ENCODE assay signal across 1 cellular context in genomic region chr10:98400482-98400881, GRCh38.
TF ChIP-seq lines count a peak whose summit lies in the region.

No MANE protein-coding gene starts in this region.

TF ChIP-seq in K562, 482 proteins besides CTCF, POLR2A, EP300 and RAD21:
- TF ChIP-seq CEBPB (tag; IDR thresholded peaks at IDR 0.05) (peak; percentile 29; the same call in 1 of the 2 replicates), ERF (CRISPR knock-in tag; IDR thresholded peaks at IDR 0.05) (no peak), CEBPG (CRISPR knock-in tag; IDR thresholded peaks at IDR 0.05) (no peak), CEBPG (tag; conservative IDR thresholded peaks at IDR 0.05 in 1 of 2, IDR thresholded peaks at IDR 0.05 in 1 of 2) (peak in 1 of 2 experiments; percentile 54; a peak in 2 of 4 replicates), ZSCAN32 (CRISPR knock-in tag; IDR thresholded peaks at IDR 0.05) (no peak)
TF ChIP-seq in K562: peak in this region for 2.
